ENCODE assay signal across 8 cellular contexts in the genomic region with DNA sequence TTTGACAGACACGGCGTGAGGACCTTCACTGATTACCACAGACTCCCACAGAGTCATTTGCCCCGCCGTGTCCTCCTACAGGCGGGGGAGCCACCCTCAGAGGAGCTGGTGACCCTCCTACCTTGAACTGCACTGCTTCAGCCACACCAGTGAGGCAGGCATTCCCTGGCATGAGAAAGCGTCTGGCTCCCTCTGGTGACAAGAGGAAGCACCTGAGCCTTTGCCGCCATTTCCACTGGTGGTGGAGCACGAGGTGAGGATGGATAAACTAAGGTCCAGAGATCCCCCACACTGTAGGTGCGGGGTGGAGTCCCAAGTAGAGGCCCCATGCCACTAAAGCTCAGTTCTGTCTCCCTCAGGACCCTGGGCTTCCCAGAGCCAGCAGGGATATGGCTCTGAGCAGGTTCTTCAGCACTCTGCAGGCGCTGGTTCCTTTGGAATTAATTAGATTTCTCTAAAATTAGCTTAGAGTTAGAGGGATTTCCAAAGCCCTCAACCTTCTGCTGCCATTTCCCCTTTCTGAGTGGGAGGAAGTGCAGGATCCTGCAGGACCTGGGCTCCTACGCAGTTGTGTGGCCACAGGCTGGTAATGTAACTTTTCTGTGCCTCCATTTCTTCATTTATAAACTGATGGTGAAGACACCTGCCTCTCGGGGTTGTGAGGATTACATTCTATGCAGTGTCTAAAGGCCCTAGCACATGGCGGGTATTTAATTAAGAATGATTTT.
A peak's percentile ranks its signal among the peaks of the same experiment; 100 is the strongest.
DNase-seq lines count a peak whose midpoint lies in the region; ATAC-seq lines count a peak whose summit lies in the region.

No MANE protein-coding gene starts in this region.

- ATAC-seq in HG02870 (IDR thresholded peaks at IDR 0.05; ENCODE audit: unreplicated experiment) (peak; percentile 65), left lobe of liver (peak; percentile 91)
- peak; percentile 70 for ATAC-seq in activated CD4-positive, CD25-positive, alpha-beta regulatory T cell treated with anti-CD3 and anti-CD28 coated beads, Interleukin-2, amount 50 U/mL, for 24 hours

- DNase-seq in NCI-H2081 (lab: John Stamatoyannopoulos, UW) = peak; percentile 54 to 76
- no peak for DNase-seq in NCI-H2081 treated with DMSO at 0.1 percent for 48 hours (lab: John Stamatoyannopoulos, UW)
- DNase-seq in NCI-H2171 (lab: John Stamatoyannopoulos, UW) = peak; percentile 61
- DNase-seq in cerebellar cortex (ENCODE audit: low spot score) = peak; percentile 84
- peak; percentile 69 for DNase-seq in left lobe of liver (ENCODE audit: low spot score)
- peak; percentile 53 to 63 (median 57) for DNase-seq in stimulated activated CD4-positive, alpha-beta T cell treated with anti-CD3 and anti-CD28 coated beads, TNF-alpha, amount 100 ng/mL, for 48 hours (ENCODE audit: low read depth in 3 of 3)
